Comparison of ENCODE assay signal across 8 cellular contexts in the genomic region with DNA sequence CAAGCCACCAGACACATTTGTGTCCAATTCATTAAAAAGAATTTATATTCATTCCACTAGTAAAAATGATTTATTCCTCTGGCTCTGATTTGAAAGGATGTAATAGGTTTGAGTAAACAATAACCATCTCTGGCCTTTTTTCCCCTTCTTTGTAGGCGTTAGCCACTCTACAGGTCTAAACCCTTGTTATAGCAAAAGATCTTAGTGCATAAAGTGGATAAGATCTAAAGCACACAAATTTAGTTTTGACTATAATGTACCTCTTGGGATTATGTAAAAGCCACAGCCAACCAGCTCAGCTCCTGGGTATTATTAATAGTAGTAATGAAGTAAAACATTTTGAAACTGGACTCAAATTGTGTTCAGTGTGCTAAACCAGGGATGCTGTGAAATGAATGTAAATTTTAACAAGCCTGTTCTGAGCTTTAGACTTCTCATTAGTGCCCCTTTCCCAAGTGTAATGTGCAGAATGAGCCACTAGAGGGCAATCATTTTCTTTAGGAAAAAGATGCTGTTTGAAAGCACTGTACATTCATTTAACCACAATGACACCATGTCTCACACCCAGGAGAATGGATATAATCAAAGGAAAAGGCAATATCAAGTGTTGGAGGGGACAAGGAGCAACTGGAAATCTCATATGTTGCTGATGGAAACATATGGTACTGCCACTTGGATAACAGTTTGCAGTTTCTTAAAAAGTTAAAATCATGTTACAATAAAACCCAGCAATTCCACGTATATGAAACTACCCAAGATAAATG.
A peak's percentile ranks its signal among the peaks of the same experiment; 100 is the strongest.
DNase-seq lines count a peak whose midpoint lies in the region; ATAC-seq, FAIRE-seq and TF ChIP-seq lines count a peak whose summit lies in the region.

No MANE protein-coding gene starts in this region.

- H3K36me3 ChIP-seq in lung (ENCODE audit: control insufficient read depth in 2 of 2, insufficient read depth in 2 of 2, low read length in 2 of 2), result no peaks in the 10 kb centered on the region

- H3K4me1 ChIP-seq in lung (ENCODE audit: control insufficient read depth in 2 of 2, insufficient read depth in 2 of 2, low read length in 2 of 2), result no peaks in the 10 kb centered on the region

- H3K27ac ChIP-seq in lung (ENCODE audit: low read depth in 1 of 2, low read length in 1 of 2), result no peak overlapping the region

- peak; percentile 92 for FAIRE-seq in A204.1 (lab: Jason Lieb, UNC)

- peak; percentile 79 for TF ChIP-seq CTCF in GM10266 (IDR thresholded peaks at IDR 0.05; ENCODE audit: control insufficient read depth, insufficient read depth, low read depth, missing control alignments)
- peak; percentile 87 for TF ChIP-seq CTCF in lung (IDR thresholded peaks at IDR 0.05; ENCODE audit: control extremely low read depth, extremely low read depth)

- no peaks in the 10 kb centered on the region for H3K27me3 ChIP-seq in lung (ENCODE audit: control insufficient read depth, insufficient read depth)

- H3K9me3 ChIP-seq in lung (ENCODE audit: control insufficient read depth in 2 of 2, insufficient read depth in 1 of 2, low read length in 1 of 2), result no peaks in the 10 kb centered on the region

- no peak overlapping the region for H3K4me3 ChIP-seq in lung

- DNase-seq in GM10266 (ENCODE audit: extremely low spot score) (peak; percentile 28), NCI-H1930 (lab: John Stamatoyannopoulos, UW) (peak; percentile 37 to 60), T1000 (lab: John Stamatoyannopoulos, UW) (peak; percentile 14), lung (ENCODE audit: low spot score) (peak; percentile 62)
- peak; percentile 55 for DNase-seq in effector CD4-positive, alpha-beta T cell
- peak; percentile 52 for DNase-seq in stimulated activated naive CD8-positive, alpha-beta T cell treated with anti-CD3 and anti-CD28 coated beads, Interleukin-15, Interleukin-2, amounts not matched to agents 100 U/mL and 50 U/mL, for 24 hours

- ATAC-seq in HG02798 (IDR thresholded peaks at IDR 0.05; ENCODE audit: poor library complexity, unreplicated experiment) (peak; percentile 68), lung (ENCODE audit: insufficient read depth, low FRiP score) (peak; percentile 68)
- ATAC-seq in stimulated activated naive CD8-positive, alpha-beta T cell treated with anti-CD3 and anti-CD28 coated beads, Interleukin-15, Interleukin-2, amounts not matched to agents 100 U/mL and 50 U/mL, for 24 hours, result peak; percentile 57

- 45 to 48% methylated on average over 2 of the region's 2 CpGs for WGBS in lung, 2 donors
